In the genomic region with DNA sequence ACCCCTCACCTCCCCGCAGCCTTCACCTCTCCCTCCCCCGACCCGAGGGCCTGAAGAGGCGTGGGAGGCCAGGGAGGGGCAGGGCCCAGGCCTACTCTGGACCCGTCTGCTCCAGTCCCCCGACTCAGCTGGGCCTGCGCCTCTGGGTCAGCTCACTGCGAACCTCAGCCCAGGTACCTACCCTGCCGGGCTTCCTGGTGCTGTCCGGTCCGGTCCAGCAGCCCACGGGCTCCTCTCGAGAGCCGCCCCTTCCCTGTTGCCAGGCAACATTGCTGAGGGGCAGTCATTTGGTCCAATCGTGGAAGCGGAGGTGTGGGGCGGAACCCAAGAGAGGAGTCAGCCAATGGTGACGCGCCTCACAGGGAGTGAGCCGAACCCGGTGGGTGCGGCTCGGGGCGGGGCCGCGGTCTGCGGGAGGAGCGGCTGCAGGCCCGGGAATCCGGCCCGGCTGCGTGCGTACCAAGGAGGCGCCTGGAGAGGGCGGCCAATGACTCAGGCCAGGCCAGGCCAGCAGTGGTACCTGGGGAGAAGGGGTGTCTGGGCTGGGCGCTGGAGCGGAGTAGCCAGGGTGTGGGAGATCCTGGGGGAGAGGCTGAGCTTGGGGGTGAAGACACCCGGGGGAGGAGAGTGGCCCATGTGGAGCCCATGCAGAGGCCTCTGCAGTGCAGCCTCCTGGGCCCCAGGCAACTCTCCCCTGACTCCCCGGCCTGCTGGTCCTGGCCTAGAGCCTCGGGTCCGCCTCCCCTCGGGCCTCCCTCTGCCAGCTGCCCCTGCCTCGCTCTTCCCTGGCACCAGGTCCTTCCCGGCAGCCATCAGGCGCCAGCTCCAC, we compare ENCODE assay signal across 1 cellular context.
TF ChIP-seq lines count a peak whose summit lies in the region.

A gene with protein sequence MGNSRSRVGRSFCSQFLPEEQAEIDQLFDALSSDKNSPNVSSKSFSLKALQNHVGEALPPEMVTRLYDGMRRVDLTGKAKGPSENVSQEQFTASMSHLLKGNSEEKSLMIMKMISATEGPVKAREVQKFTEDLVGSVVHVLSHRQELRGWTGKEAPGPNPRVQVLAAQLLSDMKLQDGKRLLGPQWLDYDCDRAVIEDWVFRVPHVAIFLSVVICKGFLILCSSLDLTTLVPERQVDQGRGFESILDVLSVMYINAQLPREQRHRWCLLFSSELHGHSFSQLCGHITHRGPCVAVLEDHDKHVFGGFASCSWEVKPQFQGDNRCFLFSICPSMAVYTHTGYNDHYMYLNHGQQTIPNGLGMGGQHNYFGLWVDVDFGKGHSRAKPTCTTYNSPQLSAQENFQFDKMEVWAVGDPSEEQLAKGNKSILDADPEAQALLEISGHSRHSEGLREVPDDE (minus strand): TSS at position 240 of the 829 bp plus-strand sequence. CDS start 6,573 bp downstream, outside the sequence.

TF ChIP-seq in HepG2, 621 proteins besides CTCF, POLR2A, EP300 and RAD21 (continues in another document):
- TF ChIP-seq, protein P1, sequence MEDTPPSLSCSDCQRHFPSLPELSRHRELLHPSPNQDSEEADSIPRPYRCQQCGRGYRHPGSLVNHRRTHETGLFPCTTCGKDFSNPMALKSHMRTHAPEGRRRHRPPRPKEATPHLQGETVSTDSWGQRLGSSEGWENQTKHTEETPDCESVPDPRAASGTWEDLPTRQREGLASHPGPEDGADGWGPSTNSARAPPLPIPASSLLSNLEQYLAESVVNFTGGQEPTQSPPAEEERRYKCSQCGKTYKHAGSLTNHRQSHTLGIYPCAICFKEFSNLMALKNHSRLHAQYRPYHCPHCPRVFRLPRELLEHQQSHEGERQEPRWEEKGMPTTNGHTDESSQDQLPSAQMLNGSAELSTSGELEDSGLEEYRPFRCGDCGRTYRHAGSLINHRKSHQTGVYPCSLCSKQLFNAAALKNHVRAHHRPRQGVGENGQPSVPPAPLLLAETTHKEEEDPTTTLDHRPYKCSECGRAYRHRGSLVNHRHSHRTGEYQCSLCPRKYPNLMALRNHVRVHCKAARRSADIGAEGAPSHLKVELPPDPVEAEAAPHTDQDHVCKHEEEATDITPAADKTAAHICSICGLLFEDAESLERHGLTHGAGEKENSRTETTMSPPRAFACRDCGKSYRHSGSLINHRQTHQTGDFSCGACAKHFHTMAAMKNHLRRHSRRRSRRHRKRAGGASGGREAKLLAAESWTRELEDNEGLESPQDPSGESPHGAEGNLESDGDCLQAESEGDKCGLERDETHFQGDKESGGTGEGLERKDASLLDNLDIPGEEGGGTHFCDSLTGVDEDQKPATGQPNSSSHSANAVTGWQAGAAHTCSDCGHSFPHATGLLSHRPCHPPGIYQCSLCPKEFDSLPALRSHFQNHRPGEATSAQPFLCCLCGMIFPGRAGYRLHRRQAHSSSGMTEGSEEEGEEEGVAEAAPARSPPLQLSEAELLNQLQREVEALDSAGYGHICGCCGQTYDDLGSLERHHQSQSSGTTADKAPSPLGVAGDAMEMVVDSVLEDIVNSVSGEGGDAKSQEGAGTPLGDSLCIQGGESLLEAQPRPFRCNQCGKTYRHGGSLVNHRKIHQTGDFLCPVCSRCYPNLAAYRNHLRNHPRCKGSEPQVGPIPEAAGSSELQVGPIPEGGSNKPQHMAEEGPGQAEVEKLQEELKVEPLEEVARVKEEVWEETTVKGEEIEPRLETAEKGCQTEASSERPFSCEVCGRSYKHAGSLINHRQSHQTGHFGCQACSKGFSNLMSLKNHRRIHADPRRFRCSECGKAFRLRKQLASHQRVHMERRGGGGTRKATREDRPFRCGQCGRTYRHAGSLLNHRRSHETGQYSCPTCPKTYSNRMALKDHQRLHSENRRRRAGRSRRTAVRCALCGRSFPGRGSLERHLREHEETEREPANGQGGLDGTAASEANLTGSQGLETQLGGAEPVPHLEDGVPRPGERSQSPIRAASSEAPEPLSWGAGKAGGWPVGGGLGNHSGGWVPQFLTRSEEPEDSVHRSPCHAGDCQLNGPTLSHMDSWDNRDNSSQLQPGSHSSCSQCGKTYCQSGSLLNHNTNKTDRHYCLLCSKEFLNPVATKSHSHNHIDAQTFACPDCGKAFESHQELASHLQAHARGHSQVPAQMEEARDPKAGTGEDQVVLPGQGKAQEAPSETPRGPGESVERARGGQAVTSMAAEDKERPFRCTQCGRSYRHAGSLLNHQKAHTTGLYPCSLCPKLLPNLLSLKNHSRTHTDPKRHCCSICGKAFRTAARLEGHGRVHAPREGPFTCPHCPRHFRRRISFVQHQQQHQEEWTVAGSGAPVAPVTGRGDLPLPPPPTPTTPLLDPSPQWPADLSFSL (CRISPR knock-in tag; IDR thresholded peaks at IDR 0.05): 0 out of 2 replicates have a peak, but pooled peaks have one; percentile 25
- TF ChIP-seq, protein P2, sequence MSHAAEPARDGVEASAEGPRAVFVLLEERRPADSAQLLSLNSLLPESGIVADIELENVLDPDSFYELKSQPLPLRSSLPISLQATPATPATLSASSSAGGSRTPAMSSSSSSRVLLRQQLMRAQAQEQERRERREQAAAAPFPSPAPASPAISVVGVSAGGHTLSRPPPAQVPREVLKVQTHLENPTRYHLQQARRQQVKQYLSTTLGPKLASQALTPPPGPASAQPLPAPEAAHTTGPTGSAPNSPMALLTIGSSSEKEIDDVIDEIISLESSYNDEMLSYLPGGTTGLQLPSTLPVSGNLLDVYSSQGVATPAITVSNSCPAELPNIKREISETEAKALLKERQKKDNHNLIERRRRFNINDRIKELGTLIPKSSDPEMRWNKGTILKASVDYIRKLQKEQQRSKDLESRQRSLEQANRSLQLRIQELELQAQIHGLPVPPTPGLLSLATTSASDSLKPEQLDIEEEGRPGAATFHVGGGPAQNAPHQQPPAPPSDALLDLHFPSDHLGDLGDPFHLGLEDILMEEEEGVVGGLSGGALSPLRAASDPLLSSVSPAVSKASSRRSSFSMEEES (CRISPR knock-in tag; IDR thresholded peaks at IDR 0.05): peak; percentile 9; the same call in 1 of the 2 replicates
- TF ChIP-seq TMF1 (CRISPR knock-in tag; IDR thresholded peaks at IDR 0.05; ENCODE audit: low read depth) (peak; percentile 83; the same call in 1 of the 2 replicates), PAF1 (CRISPR knock-in tag; IDR thresholded peaks at IDR 0.05) (no peak), MTF1 (CRISPR knock-in tag; IDR thresholded peaks at IDR 0.05) (no peak), XRCC5 (optimal IDR thresholded peaks at IDR 0.05; ENCODE audit: low read length) (peak; percentile 93), TEAD2 (CRISPR knock-in tag; IDR thresholded peaks at IDR 0.05) (0 out of 2 replicates have a peak, but pooled peaks have one; percentile 43), ZNF772 (CRISPR knock-in tag; IDR thresholded peaks at IDR 0.05) (peak; percentile 86; the same call in 1 of the 2 replicates), ZNF34 (CRISPR knock-in tag; IDR thresholded peaks at IDR 0.05; ENCODE audit: borderline replicate concordance) (no peak), ZNF737 (CRISPR knock-in tag; IDR thresholded peaks at IDR 0.05; ENCODE audit: borderline replicate concordance) (no peak), ZNF556 (CRISPR knock-in tag; IDR thresholded peaks at IDR 0.05; ENCODE audit: borderline replicate concordance) (peak; percentile 79; the same call in 1 of the 2 replicates), ZNF33B (CRISPR knock-in tag; IDR thresholded peaks at IDR 0.05) (no peak; the same call in 1 of the 2 replicates), KLF16 (CRISPR knock-in tag; IDR thresholded peaks at IDR 0.05) (peak in 1 of 2 experiments; percentile 62; a peak in 1 of 4 replicates), RNF2 (conservative IDR thresholded peaks at IDR 0.05; ENCODE audit: low read depth) (no peak), PCBP1 (IDR thresholded peaks at IDR 0.05; ENCODE audit: borderline replicate concordance, low read depth, low read length) (peak; percentile 91; the same call in 1 of the 2 replicates), MIER2 (CRISPR knock-in tag; IDR thresholded peaks at IDR 0.05) (no peak), GATA4 (IDR thresholded peaks at IDR 0.05; ENCODE audit: borderline replicate concordance, low read depth) (0 out of 2 replicates have a peak, but pooled peaks have one; percentile 55), ZNF264 (CRISPR knock-in tag; IDR thresholded peaks at IDR 0.05) (peak; percentile 70), ZNF292 (CRISPR knock-in tag; IDR thresholded peaks at IDR 0.05; ENCODE audit: borderline replicate concordance, low read depth) (peak; percentile 62; the same call in 1 of the 2 replicates), ZNF24 (IDR thresholded peaks at IDR 0.05) (no peak), ZNF674 (CRISPR knock-in tag; IDR thresholded peaks at IDR 0.05; ENCODE audit: low read depth) (no peak), NR1H2 (CRISPR knock-in tag; IDR thresholded peaks at IDR 0.05; ENCODE audit: borderline replicate concordance, low read depth) (no peak)
- TF ChIP-seq, protein P3, sequence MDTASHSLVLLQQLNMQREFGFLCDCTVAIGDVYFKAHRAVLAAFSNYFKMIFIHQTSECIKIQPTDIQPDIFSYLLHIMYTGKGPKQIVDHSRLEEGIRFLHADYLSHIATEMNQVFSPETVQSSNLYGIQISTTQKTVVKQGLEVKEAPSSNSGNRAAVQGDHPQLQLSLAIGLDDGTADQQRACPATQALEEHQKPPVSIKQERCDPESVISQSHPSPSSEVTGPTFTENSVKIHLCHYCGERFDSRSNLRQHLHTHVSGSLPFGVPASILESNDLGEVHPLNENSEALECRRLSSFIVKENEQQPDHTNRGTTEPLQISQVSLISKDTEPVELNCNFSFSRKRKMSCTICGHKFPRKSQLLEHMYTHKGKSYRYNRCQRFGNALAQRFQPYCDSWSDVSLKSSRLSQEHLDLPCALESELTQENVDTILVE (CRISPR knock-in tag; IDR thresholded peaks at IDR 0.05): no peak
- TF ChIP-seq, protein P4, sequence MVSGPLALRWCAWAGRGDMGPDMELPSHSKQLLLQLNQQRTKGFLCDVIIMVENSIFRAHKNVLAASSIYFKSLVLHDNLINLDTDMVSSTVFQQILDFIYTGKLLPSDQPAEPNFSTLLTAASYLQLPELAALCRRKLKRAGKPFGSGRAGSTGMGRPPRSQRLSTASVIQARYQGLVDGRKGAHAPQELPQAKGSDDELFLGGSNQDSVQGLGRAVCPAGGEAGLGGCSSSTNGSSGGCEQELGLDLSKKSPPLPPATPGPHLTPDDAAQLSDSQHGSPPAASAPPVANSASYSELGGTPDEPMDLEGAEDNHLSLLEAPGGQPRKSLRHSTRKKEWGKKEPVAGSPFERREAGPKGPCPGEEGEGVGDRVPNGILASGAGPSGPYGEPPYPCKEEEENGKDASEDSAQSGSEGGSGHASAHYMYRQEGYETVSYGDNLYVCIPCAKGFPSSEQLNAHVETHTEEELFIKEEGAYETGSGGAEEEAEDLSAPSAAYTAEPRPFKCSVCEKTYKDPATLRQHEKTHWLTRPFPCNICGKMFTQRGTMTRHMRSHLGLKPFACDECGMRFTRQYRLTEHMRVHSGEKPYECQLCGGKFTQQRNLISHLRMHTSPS (CRISPR knock-in tag; IDR thresholded peaks at IDR 0.05; ENCODE audit: low read depth): peak; percentile 56; the same call in 1 of the 2 replicates
- TF ChIP-seq, protein P5, sequence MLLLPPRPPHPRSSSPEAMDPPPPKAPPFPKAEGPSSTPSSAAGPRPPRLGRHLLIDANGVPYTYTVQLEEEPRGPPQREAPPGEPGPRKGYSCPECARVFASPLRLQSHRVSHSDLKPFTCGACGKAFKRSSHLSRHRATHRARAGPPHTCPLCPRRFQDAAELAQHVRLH (CRISPR knock-in tag; IDR thresholded peaks at IDR 0.05; ENCODE audit: borderline replicate concordance, low read depth): no peak
- TF ChIP-seq, protein P6, sequence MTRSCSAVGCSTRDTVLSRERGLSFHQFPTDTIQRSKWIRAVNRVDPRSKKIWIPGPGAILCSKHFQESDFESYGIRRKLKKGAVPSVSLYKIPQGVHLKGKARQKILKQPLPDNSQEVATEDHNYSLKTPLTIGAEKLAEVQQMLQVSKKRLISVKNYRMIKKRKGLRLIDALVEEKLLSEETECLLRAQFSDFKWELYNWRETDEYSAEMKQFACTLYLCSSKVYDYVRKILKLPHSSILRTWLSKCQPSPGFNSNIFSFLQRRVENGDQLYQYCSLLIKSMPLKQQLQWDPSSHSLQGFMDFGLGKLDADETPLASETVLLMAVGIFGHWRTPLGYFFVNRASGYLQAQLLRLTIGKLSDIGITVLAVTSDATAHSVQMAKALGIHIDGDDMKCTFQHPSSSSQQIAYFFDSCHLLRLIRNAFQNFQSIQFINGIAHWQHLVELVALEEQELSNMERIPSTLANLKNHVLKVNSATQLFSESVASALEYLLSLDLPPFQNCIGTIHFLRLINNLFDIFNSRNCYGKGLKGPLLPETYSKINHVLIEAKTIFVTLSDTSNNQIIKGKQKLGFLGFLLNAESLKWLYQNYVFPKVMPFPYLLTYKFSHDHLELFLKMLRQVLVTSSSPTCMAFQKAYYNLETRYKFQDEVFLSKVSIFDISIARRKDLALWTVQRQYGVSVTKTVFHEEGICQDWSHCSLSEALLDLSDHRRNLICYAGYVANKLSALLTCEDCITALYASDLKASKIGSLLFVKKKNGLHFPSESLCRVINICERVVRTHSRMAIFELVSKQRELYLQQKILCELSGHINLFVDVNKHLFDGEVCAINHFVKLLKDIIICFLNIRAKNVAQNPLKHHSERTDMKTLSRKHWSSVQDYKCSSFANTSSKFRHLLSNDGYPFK (CRISPR knock-in tag; IDR thresholded peaks at IDR 0.05; ENCODE audit: borderline replicate concordance): peak; percentile 81
- TF ChIP-seq, protein P7, sequence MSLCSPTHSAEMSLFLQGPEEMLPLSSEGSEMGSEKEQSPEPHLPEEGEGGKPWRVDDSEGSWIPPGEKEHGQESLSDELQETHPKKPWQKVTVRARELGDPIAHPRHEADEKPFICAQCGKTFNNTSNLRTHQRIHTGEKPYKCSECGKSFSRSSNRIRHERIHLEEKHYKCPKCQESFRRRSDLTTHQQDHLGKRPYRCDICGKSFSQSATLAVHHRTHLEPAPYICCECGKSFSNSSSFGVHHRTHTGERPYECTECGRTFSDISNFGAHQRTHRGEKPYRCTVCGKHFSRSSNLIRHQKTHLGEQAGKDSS (CRISPR knock-in tag; IDR thresholded peaks at IDR 0.05; ENCODE audit: borderline replicate concordance, low read depth): 0 out of 2 replicates have a peak, but pooled peaks have one; percentile 23
- TF ChIP-seq, protein P8, sequence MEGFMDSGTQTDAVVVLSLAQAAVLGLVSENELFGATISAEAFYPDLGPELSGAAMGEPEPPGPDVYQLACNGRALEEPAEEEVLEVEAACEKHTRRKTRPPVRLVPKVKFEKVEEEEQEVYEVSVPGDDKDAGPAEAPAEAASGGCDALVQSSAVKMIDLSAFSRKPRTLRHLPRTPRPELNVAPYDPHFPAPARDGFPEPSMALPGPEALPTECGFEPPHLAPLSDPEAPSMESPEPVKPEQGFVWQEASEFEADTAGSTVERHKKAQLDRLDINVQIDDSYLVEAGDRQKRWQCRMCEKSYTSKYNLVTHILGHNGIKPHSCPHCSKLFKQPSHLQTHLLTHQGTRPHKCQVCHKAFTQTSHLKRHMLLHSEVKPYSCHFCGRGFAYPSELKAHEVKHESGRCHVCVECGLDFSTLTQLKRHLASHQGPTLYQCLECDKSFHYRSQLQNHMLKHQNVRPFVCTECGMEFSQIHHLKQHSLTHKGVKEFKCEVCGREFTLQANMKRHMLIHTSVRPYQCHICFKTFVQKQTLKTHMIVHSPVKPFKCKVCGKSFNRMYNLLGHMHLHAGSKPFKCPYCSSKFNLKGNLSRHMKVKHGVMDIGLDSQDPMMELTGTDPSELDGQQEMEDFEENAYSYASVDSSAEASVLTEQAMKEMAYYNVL (CRISPR knock-in tag; IDR thresholded peaks at IDR 0.05; ENCODE audit: borderline replicate concordance): 0 out of 2 replicates have a peak, but pooled peaks have one; percentile 38
- TF ChIP-seq, protein P9, sequence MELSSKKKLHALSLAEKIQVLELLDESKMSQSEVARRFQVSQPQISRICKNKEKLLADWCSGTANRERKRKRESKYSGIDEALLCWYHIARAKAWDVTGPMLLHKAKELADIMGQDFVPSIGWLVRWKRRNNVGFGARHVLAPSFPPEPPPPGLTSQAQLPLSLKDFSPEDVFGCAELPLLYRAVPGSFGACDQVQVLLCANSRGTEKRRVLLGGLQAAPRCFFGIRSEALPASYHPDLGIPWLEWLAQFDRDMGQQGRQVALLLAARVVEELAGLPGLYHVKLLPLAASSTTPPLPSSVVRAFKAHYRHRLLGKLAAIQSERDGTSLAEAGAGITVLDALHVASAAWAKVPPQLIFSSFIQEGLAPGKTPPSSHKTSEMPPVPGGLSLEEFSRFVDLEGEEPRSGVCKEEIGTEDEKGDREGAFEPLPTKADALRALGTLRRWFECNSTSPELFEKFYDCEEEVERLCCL (CRISPR knock-in tag; IDR thresholded peaks at IDR 0.05; ENCODE audit: borderline replicate concordance): 0 out of 2 replicates have a peak, but pooled peaks have one; percentile 71
